14 cellular contexts compared by ENCODE assay signal in genomic region chr7:132321387-132321786, GRCh38.
DNase-seq lines count a peak whose midpoint lies in the region; ATAC-seq, FAIRE-seq and TF ChIP-seq lines count a peak whose summit lies in the region.
"Had no signal": no experiment of that assay in that cellular context is flagged by ENCODE, and none has a peak within 500 bp of the region (broad histone marks: within the 10 kb centered on the region; RNA-seq: fewer than 3 reads in every experiment).

No MANE protein-coding gene starts in this region.

- H2BK120ac ChIP-seq in H1 (replicated peaks; ENCODE audit: low read depth, low read length): no peak overlapping the region

- H2AFZ ChIP-seq in H1 (ENCODE audit: low read length): no peak overlapping the region

- H3K23me2 ChIP-seq in H1 (ENCODE audit: low read depth, low read length): peaks cover 9% of the 10 kb centered on the region; the same call in 1 of the 2 replicates

- H3K27ac ChIP-seq in H1 (ENCODE audit: low read depth, low read length): no peak overlapping the region
- H3K27ac ChIP-seq: coronary artery, prostate gland had no signal

- H4K91ac ChIP-seq in H1 (replicated peaks; ENCODE audit: insufficient read length, low read length): no peak overlapping the region

- no peak overlapping the region for H4K8ac ChIP-seq in H1 (ENCODE audit: extremely low read depth, insufficient read depth, low read length)

- H3K18ac ChIP-seq in H1 (ENCODE audit: extremely low read depth, low read length): no peak overlapping the region

- H4K5ac ChIP-seq in H1 (ENCODE audit: insufficient read length, low read depth, low read length): no peak overlapping the region

- H3K27me3 ChIP-seq in H1 (replicated peaks in 1 of 4; ENCODE audit: control insufficient read depth in 3 of 4, extremely low read depth in 1 of 4, insufficient read depth in 3 of 4, low read length in 3 of 4): peaks cover 0 to 5% (median 0%) of the 10 kb centered on the region in 4 experiments; a peak in 1 of 7 replicates

- no peaks in the 10 kb centered on the region for H3K36me3 ChIP-seq in H1 (ENCODE audit: control insufficient read depth in 2 of 4, insufficient read depth in 4 of 4, low read length in 3 of 4)
- H3K36me3 ChIP-seq: prostate gland had no signal

- TF ChIP-seq POLR2A in H1 (IDR thresholded peaks at IDR 0.05; ENCODE audit: control extremely low read depth in 1 of 2, low read depth in 2 of 2, low read length in 2 of 2): no peak

- POLR2A ChIA-PET in H1 (lab: Charles Lee; ENCODE audit: partially characterized antibody): interaction anchor here (0.6 kb wide), 1 partner anchor 448 kb away, joined by 3 read pairs; no protein-coding TSS in a partner anchor

- peaks cover 0 to 7% (median 3%) of the 10 kb centered on the region in 4 experiments; a peak in 2 of 7 replicates for H3K4me1 ChIP-seq in H1 (replicated peaks in 1 of 4; ENCODE audit: control insufficient read depth in 3 of 4, insufficient read depth in 4 of 4, low read length in 3 of 4)

- no peak overlapping the region for H3K4me3 ChIP-seq in H1 (ENCODE audit: extremely low read depth in 1 of 4, insufficient read depth in 2 of 4, low read depth in 3 of 4, low read length in 4 of 4)
- H3K4me3 ChIP-seq in retinal pigment epithelial cell (ENCODE audit: low read length): no peak overlapping the region
- H3K4me3 ChIP-seq: coronary artery, prostate gland had no signal

- TF ChIP-seq CTCF in H1 (IDR thresholded peaks at IDR 0.05; ENCODE audit: control extremely low read depth in 1 of 3, insufficient read depth in 1 of 3, low read depth in 1 of 3, low read length in 3 of 3): peak; percentile 3 to 27 (median 25); a peak in 2 of 4 replicates
- TF ChIP-seq CTCF in retinal pigment epithelial cell (conservative IDR thresholded peaks at IDR 0.05; ENCODE audit: low read depth, low read length): peak; percentile 17

- CTCF ChIA-PET in H1 (lab: Charles Lee; ENCODE audit: partially characterized antibody): interaction anchor here (0.6 to 2.1 kb wide), 16 partner anchors 13 to 462 kb away, joined by 3 to 8 read pairs (median 4); partner anchors contain the start of gene PLXNA4

- no peak overlapping the region for H2AK5ac ChIP-seq in H1 (ENCODE audit: low read depth, low read length)

- TF ChIP-seq RAD21 in H1 (IDR thresholded peaks at IDR 0.05 in 1 of 2, conservative IDR thresholded peaks at IDR 0.05 in 1 of 2; ENCODE audit: low read depth in 2 of 2, low read length in 2 of 2): peak in 1 of 2 experiments; percentile 25; a peak in 1 of 4 replicates

- no peak for TF ChIP-seq EP300 in H1 (IDR thresholded peaks at IDR 0.05; ENCODE audit: borderline replicate concordance in 1 of 2, low read depth in 2 of 2, low read length in 2 of 2)

- DNase-seq in NCI-H446 treated with DMSO at 0.1 percent for 48 hours (lab: John Stamatoyannopoulos, UW) (peak; percentile 0), NCI-H446 (lab: John Stamatoyannopoulos, UW) (no peak), NCI-H524 treated with DMSO at 0.1 percent for 48 hours (lab: John Stamatoyannopoulos, UW) (peak; percentile 38), H1 (ENCODE audit: low read depth in 1 of 2, low spot score in 2 of 2) (no peak), retinal pigment epithelial cell (ENCODE audit: low read depth) (no peak), MV-4-11 (lab: John Stamatoyannopoulos, UW) (no peak)
- DNase-seq: activated CD8-positive, alpha-beta memory T cell treated with anti-CD3 and anti-CD28 coated beads, Interleukin-2, amount 50 U/mL, for 4 hours; NCI-H510A had no signal

- H3K56ac ChIP-seq in H1 (replicated peaks; ENCODE audit: insufficient read length, low read depth, low read length): no peak overlapping the region

- H3K4ac ChIP-seq in H1 (replicated peaks; ENCODE audit: insufficient read length, low read depth, low read length): no peak overlapping the region

- H3K23ac ChIP-seq in H1 (ENCODE audit: insufficient read length): no peak overlapping the region

- H3K14ac ChIP-seq in H1 (ENCODE audit: insufficient read length): no peak overlapping the region

- 0 out of 2 replicates have a peak overlapping the region, but pooled peaks have one; percentile 23 for H2BK12ac ChIP-seq in H1 (ENCODE audit: low read depth, low read length)

- no peak overlapping the region for H3K9ac ChIP-seq in H1 (replicated peaks in 1 of 4; ENCODE audit: extremely low read depth in 1 of 4, low read depth in 3 of 4, low read length in 3 of 4)

- H4K20me1 ChIP-seq in H1 (replicated peaks in 1 of 2; ENCODE audit: control insufficient read depth in 1 of 2, insufficient read depth in 2 of 2, low read length in 2 of 2): no peaks in the 10 kb centered on the region

- no peaks in the 10 kb centered on the region for H3K79me2 ChIP-seq in H1 (ENCODE audit: control insufficient read depth in 1 of 2, insufficient read depth in 2 of 2, low read length in 2 of 2)

- no peak for FAIRE-seq in H1 (lab: Jason Lieb, UNC)
- FAIRE-seq: A204.1 had no signal

- H2BK5ac ChIP-seq in H1 (ENCODE audit: low read depth, low read length): no peak overlapping the region

- WGBS in H1 (ENCODE audit: extremely low coverage in 1 of 2, insufficient coverage in 1 of 2, insufficient read length in 1 of 2, insufficient replicate concordance in 2 of 2, low coverage in 1 of 2, low lambda C conversion rate in 2 of 2, missing lambda C conversion rate in 1 of 2), 2 experiments: 92% methylated on average over 6 of the region's 6 CpGs; no CpG with 5 or more reads in 1 of the 2 experiments

- no peak overlapping the region for H2BK20ac ChIP-seq in H1 (ENCODE audit: low read length)

- H3K79me1 ChIP-seq in H1 (ENCODE audit: low read depth, low read length): no peaks in the 10 kb centered on the region

- peaks cover 0 to 2% of the 10 kb centered on the region in 2 experiments; a peak in 2 of 4 replicates for H3K9me3 ChIP-seq in H1 (ENCODE audit: insufficient read depth in 2 of 2, low read depth in 1 of 2, low read length in 1 of 2)
- H3K9me3 ChIP-seq: prostate gland had no signal

- ATAC-seq in GM18861 (IDR thresholded peaks at IDR 0.05; ENCODE audit: unreplicated experiment): no peak
- ATAC-seq in HG02885 (IDR thresholded peaks at IDR 0.05; ENCODE audit: poor library complexity, unreplicated experiment): no peak
- ATAC-seq: activated naive CD4-positive, alpha-beta T cell treated with anti-CD3 and anti-CD28 coated beads, Interleukin-2, amount 50 U/mL, for 72 hours had no signal

- no peak overlapping the region for H3K4me2 ChIP-seq in H1 (ENCODE audit: insufficient read depth in 1 of 2, low read depth in 2 of 2, low read length in 2 of 2)

- no peak overlapping the region for H2BK15ac ChIP-seq in H1 (ENCODE audit: low read length)

TF ChIP-seq in H1, 55 proteins besides CTCF, POLR2A, EP300 and RAD21 (continues in another document):
- no peak for TF ChIP-seq EZH2 (IDR thresholded peaks at IDR 0.05; ENCODE audit: low read depth, low read length, severe bottlenecking)
- no peak for TF ChIP-seq CBX5 (IDR thresholded peaks at IDR 0.05; ENCODE audit: low read depth, low read length)
- no peak for TF ChIP-seq KDM1A (IDR thresholded peaks at IDR 0.05; ENCODE audit: borderline replicate concordance, low read length)
- no peak for TF ChIP-seq RXRA (IDR thresholded peaks at IDR 0.05; ENCODE audit: insufficient read depth, low read depth, low read length)
- TF ChIP-seq SIRT6 (IDR thresholded peaks at IDR 0.05; ENCODE audit: low read length): no peak
- TF ChIP-seq POLR2AphosphoS5 (IDR thresholded peaks at IDR 0.05; ENCODE audit: low read depth, low read length): no peak

Comparison
In these comparisons a context has a peak if more than half of its experiments do, and no peak if none do; other contexts are left out.
1. DNase-seq: peak in NCI-H446 treated with DMSO at 0.1 percent for 48 hours (single experiment) and NCI-H524 treated with DMSO at 0.1 percent for 48 hours (single experiment); none in NCI-H446 (0 of 2), H1 (0 of 2), retinal pigment epithelial cell (single experiment) and MV-4-11 (single experiment).